In genomic region chr11:64874841-64875240, GRCh38 we compare ENCODE assay signal across 9 cellular contexts. TPM values are rescaled to one million over a fixed set of nuclear protein-coding genes. Genes with fewer than 3 reads are reported as not detected.
DNase-seq lines count a peak whose midpoint lies in the region; ATAC-seq and TF ChIP-seq lines count a peak whose summit lies in the region.
"Had no signal": no experiment of that assay in that cellular context is flagged by ENCODE, and none has a peak within 500 bp of the region (broad histone marks: within the 10 kb centered on the region; RNA-seq: fewer than 3 reads in every experiment).

No MANE protein-coding gene starts in this region.

- peak overlapping the region; percentile 91 for H3K27ac Mint-ChIP-seq in activated CD4-positive, alpha-beta memory T cell treated with anti-CD3 and anti-CD28 coated beads, Interleukin-2, amount 10 ng/mL, durations not matched to agents 7 days and 5 days

- H3K36me3 ChIP-seq in smooth muscle cell (ENCODE audit: low read depth) = no peaks in the 10 kb centered on the region

- H3K27me3 ChIP-seq in smooth muscle cell (ENCODE audit: low read depth) = no peaks in the 10 kb centered on the region

- H3K27me3 Mint-ChIP-seq in activated CD4-positive, alpha-beta memory T cell treated with anti-CD3 and anti-CD28 coated beads, Interleukin-2, amount 10 ng/mL, durations not matched to agents 7 days and 5 days = no peaks in the 10 kb centered on the region

- H3K4me3 ChIP-seq in GM12875 (ENCODE audit: low read depth, low read length) = peak overlapping the region; percentile 90
- no peak overlapping the region for H3K4me3 ChIP-seq in smooth muscle cell

- H4K20me1 ChIP-seq in smooth muscle cell (ENCODE audit: low read depth) = peaks cover 75% of the 10 kb centered on the region

- no peak for DNase-seq in activated CD4-positive, alpha-beta memory T cell treated with anti-CD3 and anti-CD28 coated beads, Interleukin-2, amount 10 ng/mL, durations not matched to agents 7 days and 5 days
- DNase-seq in hypothalamus (lab: John Stamatoyannopoulos, UW) (peak in 26 of 51 donors; percentile 25 to 83 (median 54)), smooth muscle cell (lab: John Stamatoyannopoulos, UW; ENCODE audit: unreplicated experiment) (no peak), NCI-H1092 (lab: John Stamatoyannopoulos, UW) (no peak)
- DNase-seq: NCI-H510A had no signal

- TF ChIP-seq CTCF in GM12875 (IDR thresholded peaks at IDR 0.05; ENCODE audit: borderline replicate concordance, insufficient read depth, low read depth, low read length) (no peak), smooth muscle cell (IDR thresholded peaks at IDR 0.05; ENCODE audit: borderline replicate concordance, insufficient read depth, poor library complexity, severe bottlenecking) (no peak)

- peaks cover 72% of the 10 kb centered on the region for H3K4me1 Mint-ChIP-seq in activated CD4-positive, alpha-beta memory T cell treated with anti-CD3 and anti-CD28 coated beads, Interleukin-2, amount 10 ng/mL, durations not matched to agents 7 days and 5 days

- peaks cover 29% of the 10 kb centered on the region for H3K4me1 ChIP-seq in smooth muscle cell (ENCODE audit: low read depth)

- peak overlapping the region; percentile 94 for H3K4me3 Mint-ChIP-seq in activated CD4-positive, alpha-beta memory T cell treated with anti-CD3 and anti-CD28 coated beads, Interleukin-2, amount 10 ng/mL, durations not matched to agents 7 days and 5 days

- POLR2A ChIA-PET in activated CD4-positive, alpha-beta memory T cell treated with anti-CD3 and anti-CD28 coated beads, Interleukin-2, amount 10 ng/mL, durations not matched to agents 7 days and 5 days (lab: Charles Lee) = interaction anchor here (0.8 to 25.5 kb wide), 7 partner anchors 8 to 984 kb away, joined by 3 to 1068 read pairs (median 3); partner anchors contain the start of genes CDC42BPG and PPP2R5B

- peak overlapping the region; percentile 17 for H3K27ac ChIP-seq in smooth muscle cell (ENCODE audit: low read depth)

- WGBS in smooth muscle cell (ENCODE audit: low lambda C conversion rate) = 92% methylated on average over 16 of the region's 16 CpGs

- H2AFZ ChIP-seq in smooth muscle cell (ENCODE audit: low read depth) = no peak overlapping the region

- peaks cover 75% of the 10 kb centered on the region for H3K79me2 ChIP-seq in smooth muscle cell (ENCODE audit: low read depth)

- CTCF ChIA-PET in activated CD4-positive, alpha-beta memory T cell treated with anti-CD3 and anti-CD28 coated beads, Interleukin-2, amount 10 ng/mL, durations not matched to agents 7 days and 5 days (lab: Charles Lee) = interaction anchor here (0.7 to 30.2 kb wide), 4 partner anchors 9 to 140 kb away, joined by 3 to 957 read pairs (median 12); partner anchors contain the start of gene CDC42BPG

- H3K4me2 ChIP-seq in smooth muscle cell = peak overlapping the region; percentile 99

- ATAC-seq in GM18502 (IDR thresholded peaks at IDR 0.05; ENCODE audit: poor library complexity, unreplicated experiment) (no peak), HG03439 (IDR thresholded peaks at IDR 0.05; ENCODE audit: unreplicated experiment) (no peak)

- no peaks in the 10 kb centered on the region for H3K9me3 Mint-ChIP-seq in activated CD4-positive, alpha-beta memory T cell treated with anti-CD3 and anti-CD28 coated beads, Interleukin-2, amount 10 ng/mL, durations not matched to agents 7 days and 5 days

- peaks cover 15% of the 10 kb centered on the region for H3F3A ChIP-seq in smooth muscle cell (ENCODE audit: low read depth)

- no peak overlapping the region for H3K9ac ChIP-seq in smooth muscle cell (ENCODE audit: low read depth)

- H3K9me3 ChIP-seq in smooth muscle cell (replicated peaks; ENCODE audit: low read depth) = no peaks in the 10 kb centered on the region

- peaks cover 66% of the 10 kb centered on the region for H3K36me3 Mint-ChIP-seq in activated CD4-positive, alpha-beta memory T cell treated with anti-CD3 and anti-CD28 coated beads, Interleukin-2, amount 10 ng/mL, durations not matched to agents 7 days and 5 days (ENCODE audit: low read depth)

RNA-seq across cellular contexts. Expression of gene EHD1, which starts 3.6 kb away (rescaled TPM):
- 100 to 1,000 TPM; 138 to 146 TPM for total RNA-seq in activated CD4-positive, alpha-beta memory T cell treated with anti-CD3 and anti-CD28 coated beads, Interleukin-2, amount 10 ng/mL, durations not matched to agents 7 days and 5 days
- 30.9 and 59.8 TPM in 2 replicates for total RNA-seq in smooth muscle cell
- 42.8 and 46.7 TPM in 2 replicates for polyA plus RNA-seq in smooth muscle cell

RNA-seq across cellular contexts. Expression of gene CDC42BPG, which starts 30.4 kb away (rescaled TPM):
- under 1 TPM; 0.65 to 0.70 TPM for total RNA-seq in activated CD4-positive, alpha-beta memory T cell treated with anti-CD3 and anti-CD28 coated beads, Interleukin-2, amount 10 ng/mL, durations not matched to agents 7 days and 5 days
- 3.0 and 4.7 TPM in 2 replicates for total RNA-seq in smooth muscle cell
- polyA plus RNA-seq in smooth muscle cell = 1.7 and 5.9 TPM in 2 replicates
- polyA plus RNA-seq: neural cell had no signal

RNA-seq across cellular contexts. Expression of gene ATG2A, which starts 42.2 kb away (rescaled TPM):
- total RNA-seq in activated CD4-positive, alpha-beta memory T cell treated with anti-CD3 and anti-CD28 coated beads, Interleukin-2, amount 10 ng/mL, durations not matched to agents 7 days and 5 days = 10 to 100 TPM; 37.4 to 40.7 TPM
- 4.8 and 4.9 TPM in 2 replicates for total RNA-seq in smooth muscle cell
- polyA plus RNA-seq in smooth muscle cell = 6.2 and 8.6 TPM in 2 replicates

RNA-seq across cellular contexts. Expression of gene PPP2R5B, which starts 49.6 kb away (rescaled TPM):
- total RNA-seq in activated CD4-positive, alpha-beta memory T cell treated with anti-CD3 and anti-CD28 coated beads, Interleukin-2, amount 10 ng/mL, durations not matched to agents 7 days and 5 days = 10 to 100 TPM; 19.8 to 21.1 TPM
- total RNA-seq in smooth muscle cell = 14.9 and 20.7 TPM in 2 replicates
- polyA plus RNA-seq in smooth muscle cell = 32.7 and 36.6 TPM in 2 replicates

Comparison
In these comparisons a context has a peak if more than half of its experiments do, and no peak if none do; other contexts are left out.
1. DNase-seq: peak in hypothalamus (26 of 51); none in activated CD4-positive, alpha-beta memory T cell treated with anti-CD3 and anti-CD28 coated beads, Interleukin-2, amount 10 ng/mL, durations not matched to agents 7 days and 5 days (single experiment), smooth muscle cell (single experiment) and NCI-H1092 (single experiment).